8 cellular contexts compared by ENCODE assay signal in genomic region chr5:112551437-112552018, GRCh38.
A peak's percentile ranks its signal among the peaks of the same experiment; 100 is the strongest.
DNase-seq lines count a peak whose midpoint lies in the region; ATAC-seq, FAIRE-seq and TF ChIP-seq lines count a peak whose summit lies in the region.

No MANE protein-coding gene starts in this region.

- intact Hi-C loops in breast epithelium (cut with DNase I; ENCODE audit: low total_unique reads): loop anchor here (5.0 kb wide), 1 partner anchor 201 kb away; no protein-coding TSS in a partner anchor
- intact Hi-C loops in kidney (cut with DNase I): loop anchor here (5.0 kb wide), 1 partner anchor 206 kb away; no protein-coding TSS in a partner anchor

- no peak overlapping the region for H3K9ac ChIP-seq in kidney (ENCODE audit: low read length in 2 of 2)

- H3K9me3 ChIP-seq in breast epithelium: no peaks in the 10 kb centered on the region
- H3K9me3 ChIP-seq in kidney (ENCODE audit: control insufficient read depth in 1 of 2, low read length in 2 of 2): no peaks in the 10 kb centered on the region

- no peaks in the 10 kb centered on the region for H3K27me3 ChIP-seq in breast epithelium

- peak; percentile 45 for DNase-seq in AG08396 (ENCODE audit: low spot score)
- DNase-seq in GM04504 (ENCODE audit: low read depth): peak; percentile 34
- peak; percentile 58 for DNase-seq in Jurkat, Clone E6-1 (ENCODE audit: low read depth, low spot score)
- peak; percentile 34 for DNase-seq in RCC 7860 (ENCODE audit: low spot score)
- DNase-seq in breast epithelium (ENCODE audit: low spot score in 2 of 2): peak in 1 of 2 donors; percentile 26
- DNase-seq in kidney: no peak
- DNase-seq in stromal cell of bone marrow (ENCODE audit: low read depth): peak; percentile 53

- ATAC-seq in HG02610 (IDR thresholded peaks at IDR 0.05; ENCODE audit: unreplicated experiment): no peak

- FAIRE-seq in RCC 7860 (lab: Jason Lieb, UNC) (peak; percentile 65), kidney (lab: Jason Lieb, UNC) (peak; percentile 3)

- H3K4me1 ChIP-seq in breast epithelium (no peaks in the 10 kb centered on the region), kidney (ENCODE audit: control insufficient read depth in 1 of 2, insufficient read depth in 1 of 2, low read depth in 1 of 2, low read length in 2 of 2) (peaks cover 0 to 2% of the 10 kb centered on the region in 2 donors)

- H3K4me3 ChIP-seq in Jurkat, Clone E6-1 (ENCODE audit: low read length): no peak overlapping the region
- H3K4me3 ChIP-seq in breast epithelium (no peak overlapping the region), kidney (ENCODE audit: low read length in 2 of 2) (no peak overlapping the region)

- H3K36me3 ChIP-seq in breast epithelium (no peaks in the 10 kb centered on the region), kidney (ENCODE audit: control insufficient read depth in 1 of 2, insufficient read depth in 2 of 2, low read length in 2 of 2) (no peaks in the 10 kb centered on the region)

- H3K27ac ChIP-seq in breast epithelium (no peak overlapping the region), kidney (ENCODE audit: low read depth in 2 of 2, low read length in 2 of 2) (no peak overlapping the region)

- TF ChIP-seq POLR2A in breast epithelium (IDR thresholded peaks at IDR 0.05): no peak

- peak; percentile 43 to 88 (median 73) for TF ChIP-seq CTCF in breast epithelium (IDR thresholded peaks at IDR 0.05)
- TF ChIP-seq CTCF in kidney (IDR thresholded peaks at IDR 0.05; ENCODE audit: borderline replicate concordance, extremely low read depth, insufficient read depth): peak; percentile 68
